In the genomic region with DNA sequence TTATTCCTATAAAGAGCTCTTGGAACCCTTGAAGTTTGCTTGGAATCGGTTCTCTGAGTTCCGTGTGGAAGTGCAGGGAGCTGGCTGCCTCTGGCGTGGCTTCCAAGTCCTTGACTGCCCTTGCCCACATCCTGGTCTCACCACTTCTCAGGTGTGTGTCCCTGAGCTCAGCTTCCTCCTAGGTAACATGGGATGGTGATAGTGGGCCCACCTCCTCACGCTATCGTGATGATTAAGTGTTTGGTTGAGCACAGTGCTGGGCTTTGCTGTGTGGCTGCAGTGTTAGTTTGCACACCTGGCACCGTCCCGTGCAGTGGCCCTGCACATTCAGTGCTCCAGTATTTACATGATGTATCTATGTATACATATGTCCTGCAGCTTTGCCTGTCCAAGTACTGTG, we compare ENCODE assay signal across 1 cellular context.
TF ChIP-seq lines count a peak whose summit lies in the region.

No MANE protein-coding gene starts in this region.

TF ChIP-seq in H1, 55 proteins besides CTCF, POLR2A, EP300 and RAD21:
- no peak for TF ChIP-seq RBBP5 (IDR thresholded peaks at IDR 0.05; ENCODE audit: borderline replicate concordance, low read depth, low read length)
- TF ChIP-seq SAP30 (IDR thresholded peaks at IDR 0.05; ENCODE audit: insufficient read depth, insufficient replicate concordance, low read length) = no peak
- TF ChIP-seq CEBPB (IDR thresholded peaks at IDR 0.05; ENCODE audit: low read depth, low read length) = no peak
- no peak for TF ChIP-seq SP1 (IDR thresholded peaks at IDR 0.05; ENCODE audit: low read depth, low read length)
- TF ChIP-seq POU5F1 (IDR thresholded peaks at IDR 0.05; ENCODE audit: low read depth, low read length) = no peak
- no peak for TF ChIP-seq TAF1 (IDR thresholded peaks at IDR 0.05; ENCODE audit: low read depth, low read length)
- TF ChIP-seq CHD2 (IDR thresholded peaks at IDR 0.05; ENCODE audit: low read length) = no peak
- no peak for TF ChIP-seq FOSL1 (IDR thresholded peaks at IDR 0.05; ENCODE audit: insufficient read depth, low read depth, low read length)
- TF ChIP-seq ASH2L (IDR thresholded peaks at IDR 0.05; ENCODE audit: low read length) = no peak
- TF ChIP-seq, protein P1, sequence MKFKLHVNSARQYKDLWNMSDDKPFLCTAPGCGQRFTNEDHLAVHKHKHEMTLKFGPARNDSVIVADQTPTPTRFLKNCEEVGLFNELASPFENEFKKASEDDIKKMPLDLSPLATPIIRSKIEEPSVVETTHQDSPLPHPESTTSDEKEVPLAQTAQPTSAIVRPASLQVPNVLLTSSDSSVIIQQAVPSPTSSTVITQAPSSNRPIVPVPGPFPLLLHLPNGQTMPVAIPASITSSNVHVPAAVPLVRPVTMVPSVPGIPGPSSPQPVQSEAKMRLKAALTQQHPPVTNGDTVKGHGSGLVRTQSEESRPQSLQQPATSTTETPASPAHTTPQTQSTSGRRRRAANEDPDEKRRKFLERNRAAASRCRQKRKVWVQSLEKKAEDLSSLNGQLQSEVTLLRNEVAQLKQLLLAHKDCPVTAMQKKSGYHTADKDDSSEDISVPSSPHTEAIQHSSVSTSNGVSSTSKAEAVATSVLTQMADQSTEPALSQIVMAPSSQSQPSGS (IDR thresholded peaks at IDR 0.05; ENCODE audit: low read length) = no peak
- TF ChIP-seq HDAC2 (IDR thresholded peaks at IDR 0.05; ENCODE audit: borderline replicate concordance in 1 of 2, low read depth in 2 of 2, low read length in 2 of 2) = no peak
- TF ChIP-seq, protein P2, sequence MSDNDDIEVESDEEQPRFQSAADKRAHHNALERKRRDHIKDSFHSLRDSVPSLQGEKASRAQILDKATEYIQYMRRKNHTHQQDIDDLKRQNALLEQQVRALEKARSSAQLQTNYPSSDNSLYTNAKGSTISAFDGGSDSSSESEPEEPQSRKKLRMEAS (IDR thresholded peaks at IDR 0.05) = no peak
- no peak for TF ChIP-seq CBX5 (IDR thresholded peaks at IDR 0.05; ENCODE audit: low read depth, low read length)
- TF ChIP-seq SP2 (IDR thresholded peaks at IDR 0.05; ENCODE audit: low read length) = no peak
- no peak for TF ChIP-seq EGR1 (IDR thresholded peaks at IDR 0.05; ENCODE audit: borderline replicate concordance, low read depth, low read length)
- no peak for TF ChIP-seq GABPA (IDR thresholded peaks at IDR 0.05; ENCODE audit: borderline replicate concordance, insufficient read depth, low read length)
- TF ChIP-seq CTBP2 (IDR thresholded peaks at IDR 0.05; ENCODE audit: borderline replicate concordance, insufficient read depth, insufficient read length, low read length) = no peak
- no peak for TF ChIP-seq HDAC6 (IDR thresholded peaks at IDR 0.05; ENCODE audit: low read depth, low read length)
- no peak for TF ChIP-seq SIN3A (conservative IDR thresholded peaks at IDR 0.05 in 1 of 2, IDR thresholded peaks at IDR 0.05 in 1 of 2; ENCODE audit: low read depth in 1 of 2, low read length in 2 of 2)
